In the genomic region with DNA sequence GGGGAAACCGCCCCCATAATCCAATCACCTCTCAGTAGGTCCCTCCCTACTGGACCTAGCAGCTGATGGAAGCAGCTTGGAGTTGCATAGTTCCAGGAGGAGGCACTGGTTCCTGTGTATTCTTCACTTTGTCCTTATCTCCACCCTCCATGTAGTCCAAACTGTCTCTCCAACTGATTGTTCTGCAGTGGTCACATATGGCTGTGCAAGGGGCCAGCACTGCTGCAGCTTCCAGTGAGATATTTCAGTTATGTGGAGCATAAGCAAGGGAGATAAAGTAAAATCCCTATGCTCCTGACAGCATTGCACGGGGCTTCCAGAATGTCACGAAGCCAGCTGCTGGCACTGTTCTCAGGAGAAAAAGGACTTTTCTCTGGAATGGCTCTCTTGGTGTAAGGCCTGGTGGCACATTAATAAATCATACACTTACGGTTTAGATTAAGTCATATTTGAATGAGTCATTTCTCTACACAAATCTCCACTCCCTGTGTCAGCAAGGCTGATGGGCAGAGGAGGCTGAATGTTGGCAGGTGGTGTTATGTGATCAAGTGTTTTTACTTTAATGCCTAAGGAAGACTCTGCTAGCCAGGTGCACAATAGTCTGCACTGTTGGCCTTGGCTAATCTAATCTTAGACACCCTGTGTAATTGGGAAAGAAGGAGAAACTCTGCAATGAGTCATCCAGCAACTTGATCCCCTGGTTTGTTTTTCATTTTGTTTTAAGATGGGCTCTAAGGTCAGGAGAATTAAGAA, we compare ENCODE assay signal across 10 cellular contexts.
A peak's percentile ranks its signal among the peaks of the same experiment; 100 is the strongest.
DNase-seq lines count a peak whose midpoint lies in the region; ATAC-seq and TF ChIP-seq lines count a peak whose summit lies in the region.
"Had no signal": no experiment of that assay in that cellular context is flagged by ENCODE, and none has a peak within 500 bp of the region (broad histone marks: within the 10 kb centered on the region; RNA-seq: fewer than 3 reads in every experiment).

No MANE protein-coding gene starts in this region.

- H3K4me2 ChIP-seq in HCT116 (ENCODE audit: low read length) = peak overlapping the region; percentile 58

- no peaks in the 10 kb centered on the region for H3K27me3 Mint-ChIP-seq in glutamatergic neuron (ENCODE audit: unreplicated experiment)
- peaks cover 0 to 5% (median 2%) of the 10 kb centered on the region in 3 donors for H3K27me3 Mint-ChIP-seq in immature natural killer cell (ENCODE audit: low read depth in 3 of 3)

- H3K9me2 ChIP-seq in HCT116 (ENCODE audit: insufficient read depth) = no peaks in the 10 kb centered on the region

- no peak overlapping the region; the same call in 1 of the 2 replicates for H3K9ac ChIP-seq in HCT116 (ENCODE audit: low read length)

- TF ChIP-seq RAD21 in HCT116 (IDR thresholded peaks at IDR 0.05; ENCODE audit: low read depth) = peak; percentile 21; the same call in 1 of the 2 replicates

- no peaks in the 10 kb centered on the region for H3K36me3 ChIP-seq in HCT116 (ENCODE audit: control insufficient read depth in 1 of 2, insufficient read depth in 2 of 2, low read length in 2 of 2)
- no peaks in the 10 kb centered on the region for H3K36me3 ChIP-seq in Panc1 (ENCODE audit: control insufficient read depth, insufficient read depth, low read length)

- DNase-seq in HCT116 (ENCODE audit: low read depth, low spot score) = peak; percentile 77
- peak; percentile 8 for DNase-seq in Panc1 (ENCODE audit: low read depth, low spot score)
- DNase-seq in fibroblast of peridontal ligament (ENCODE audit: extremely low read depth) = peak; percentile 2
- peak; percentile 15 for DNase-seq in pons (ENCODE audit: low spot score)
- DNase-seq in glutamatergic neuron = no peak
- no peak for DNase-seq in immature natural killer cell
- DNase-seq: stimulated activated CD4-positive, alpha-beta T cell treated with anti-CD3 and anti-CD28 coated beads, Interleukin-12 subunit alpha, Interleukin-12 subunit beta, amount 100 ng/mL, for 4 hours had no signal

- H3K79me2 ChIP-seq in HCT116 (ENCODE audit: insufficient read depth, low read length) = no peaks in the 10 kb centered on the region

- H3K4me1 ChIP-seq in HCT116 (ENCODE audit: control insufficient read depth in 1 of 2, insufficient read depth in 2 of 2, low read length in 2 of 2) (peaks cover 24 to 35% of the 10 kb centered on the region in 2 experiments), Panc1 (ENCODE audit: control insufficient read depth, insufficient read depth, low read length) (no peaks in the 10 kb centered on the region)

- TF ChIP-seq CTCF in HCT116 (IDR thresholded peaks at IDR 0.05 in 2 of 3, conservative IDR thresholded peaks at IDR 0.05 in 1 of 3; ENCODE audit: borderline replicate concordance in 1 of 3, insufficient read depth in 1 of 3, low read depth in 2 of 3, low read length in 2 of 3) = no peak
- no peak for TF ChIP-seq CTCF in Panc1 (IDR thresholded peaks at IDR 0.05)
- TF ChIP-seq CTCF in glutamatergic neuron (IDR thresholded peaks at IDR 0.05; ENCODE audit: partially characterized antibody, unreplicated experiment) = no peak

- H3K9me3 Mint-ChIP-seq in glutamatergic neuron (ENCODE audit: unreplicated experiment) (no peaks in the 10 kb centered on the region), immature natural killer cell (peaks cover 0 to 7% (median 0%) of the 10 kb centered on the region in 6 donors)

- H2AFZ ChIP-seq in HCT116 (ENCODE audit: low read depth, low read length, poor library complexity, severe bottlenecking) = peak overlapping the region; percentile 1

- no peak overlapping the region for H3K4me3 ChIP-seq in HCT116 (replicated peaks in 1 of 2; ENCODE audit: low read depth in 1 of 2, low read length in 2 of 2)
- no peak overlapping the region for H3K4me3 ChIP-seq in Panc1 (ENCODE audit: low read depth in 2 of 2, low read length in 2 of 2)
- H3K4me3 ChIP-seq: SK-N-MC had no signal

- intact Hi-C loops in HCT116 (cut with micrococcal nuclease) (no loop called here), Panc1 (cut with micrococcal nuclease; ENCODE audit: unreplicated experiment) (no loop called here)

- CTCF ChIA-PET in HCT116 (lab: Charles Lee) = no interaction called here
- CTCF ChIA-PET in Panc1 (lab: Charles Lee) = no interaction called here

- H3K27me3 ChIP-seq in HCT116 (ENCODE audit: insufficient read depth, low read length) (no peaks in the 10 kb centered on the region), Panc1 (ENCODE audit: control insufficient read depth, insufficient read depth, low read length) (peaks cover 10% of the 10 kb centered on the region)

- H3K9me3 ChIP-seq in HCT116 (ENCODE audit: control insufficient read depth in 1 of 2, insufficient read depth in 1 of 2, low read depth in 1 of 2, low read length in 2 of 2) (no peaks in the 10 kb centered on the region), Panc1 (ENCODE audit: control insufficient read depth, insufficient read depth, low read depth, low read length) (no peaks in the 10 kb centered on the region)

- H3K27ac ChIP-seq in HCT116 (ENCODE audit: low read depth, low read length) (peak overlapping the region; percentile 36), Panc1 (ENCODE audit: low read length) (no peak overlapping the region)
- H3K27ac ChIP-seq: SK-N-MC had no signal

- no TSS peak for BruUV-seq in HCT116 (replicated peaks; lab: Mats Ljungman, UMichigan)
- BruUV-seq in Panc1 (replicated peaks; lab: Mats Ljungman, UMichigan) = no TSS peak

- in situ Hi-C loops in Panc1 (cut with HindIII; ENCODE audit: low pct_unique_long_range_greater_than_20kb, low sequenced_read_pairs) = no loop called here

- RAD21 ChIA-PET in HCT116 (lab: Charles Lee; ENCODE audit: low non-redundant PET in 1 of 2, low total read pairs in 2 of 2, uncharacterized antibody in 2 of 2, unreplicated experiment in 2 of 2) = no interaction called here

- H3K4me1 Mint-ChIP-seq in glutamatergic neuron (ENCODE audit: low read depth, unreplicated experiment) = no peaks in the 10 kb centered on the region
- no peaks in the 10 kb centered on the region for H3K4me1 Mint-ChIP-seq in immature natural killer cell

- no peak for TF ChIP-seq POLR2A in HCT116 (IDR thresholded peaks at IDR 0.05; ENCODE audit: borderline replicate concordance, extremely low read depth, insufficient read depth, insufficient read length)

- H4K20me1 ChIP-seq in HCT116 (ENCODE audit: insufficient read depth) = no peaks in the 10 kb centered on the region

- ATAC-seq in HCT116 (peak; percentile 87), Panc1 (no peak), HG02981 (IDR thresholded peaks at IDR 0.05; ENCODE audit: unreplicated experiment) (no peak), GM18502 (IDR thresholded peaks at IDR 0.05; ENCODE audit: poor library complexity, unreplicated experiment) (no peak)

- H3K36me3 Mint-ChIP-seq in glutamatergic neuron (ENCODE audit: unreplicated experiment) = no peaks in the 10 kb centered on the region
- H3K36me3 Mint-ChIP-seq in immature natural killer cell = no peaks in the 10 kb centered on the region

- H3K4me3 Mint-ChIP-seq in glutamatergic neuron (ENCODE audit: unreplicated experiment) (no peak overlapping the region), immature natural killer cell (no peak overlapping the region)

- H3K27ac Mint-ChIP-seq in glutamatergic neuron (ENCODE audit: unreplicated experiment) (no peak overlapping the region), immature natural killer cell (no peak overlapping the region)

- POLR2A ChIA-PET in HCT116 (lab: Charles Lee) (no interaction called here), Panc1 (lab: Charles Lee) (no interaction called here)

TF ChIP-seq in HCT116, 20 proteins besides CTCF, POLR2A, EP300 and RAD21 (continues in another document):
- TF ChIP-seq SP1 (IDR thresholded peaks at IDR 0.05; ENCODE audit: low read depth) = peak; percentile 68
- TF ChIP-seq ZFX (IDR thresholded peaks at IDR 0.05) = no peak
- peak; percentile 25 for TF ChIP-seq TCF7L2 (IDR thresholded peaks at IDR 0.05; ENCODE audit: borderline replicate concordance, extremely low read depth, insufficient read depth, insufficient read length)
- TF ChIP-seq ZNF274 (IDR thresholded peaks at IDR 0.05; ENCODE audit: low read depth, low read length) = no peak
- TF ChIP-seq CBX3 (IDR thresholded peaks at IDR 0.05; ENCODE audit: low read depth) = peak; percentile 87; the same call in 1 of the 2 replicates
- peak; percentile 56; the same call in 1 of the 2 replicates for TF ChIP-seq MAX (IDR thresholded peaks at IDR 0.05)
- TF ChIP-seq YY1 (IDR thresholded peaks at IDR 0.05; ENCODE audit: extremely low read depth, insufficient replicate concordance, low read depth, low read length) = peak; percentile 12
- no peak for TF ChIP-seq POLR2AphosphoS5 (IDR thresholded peaks at IDR 0.05; ENCODE audit: low read depth, low read length)
- TF ChIP-seq, protein P1, sequence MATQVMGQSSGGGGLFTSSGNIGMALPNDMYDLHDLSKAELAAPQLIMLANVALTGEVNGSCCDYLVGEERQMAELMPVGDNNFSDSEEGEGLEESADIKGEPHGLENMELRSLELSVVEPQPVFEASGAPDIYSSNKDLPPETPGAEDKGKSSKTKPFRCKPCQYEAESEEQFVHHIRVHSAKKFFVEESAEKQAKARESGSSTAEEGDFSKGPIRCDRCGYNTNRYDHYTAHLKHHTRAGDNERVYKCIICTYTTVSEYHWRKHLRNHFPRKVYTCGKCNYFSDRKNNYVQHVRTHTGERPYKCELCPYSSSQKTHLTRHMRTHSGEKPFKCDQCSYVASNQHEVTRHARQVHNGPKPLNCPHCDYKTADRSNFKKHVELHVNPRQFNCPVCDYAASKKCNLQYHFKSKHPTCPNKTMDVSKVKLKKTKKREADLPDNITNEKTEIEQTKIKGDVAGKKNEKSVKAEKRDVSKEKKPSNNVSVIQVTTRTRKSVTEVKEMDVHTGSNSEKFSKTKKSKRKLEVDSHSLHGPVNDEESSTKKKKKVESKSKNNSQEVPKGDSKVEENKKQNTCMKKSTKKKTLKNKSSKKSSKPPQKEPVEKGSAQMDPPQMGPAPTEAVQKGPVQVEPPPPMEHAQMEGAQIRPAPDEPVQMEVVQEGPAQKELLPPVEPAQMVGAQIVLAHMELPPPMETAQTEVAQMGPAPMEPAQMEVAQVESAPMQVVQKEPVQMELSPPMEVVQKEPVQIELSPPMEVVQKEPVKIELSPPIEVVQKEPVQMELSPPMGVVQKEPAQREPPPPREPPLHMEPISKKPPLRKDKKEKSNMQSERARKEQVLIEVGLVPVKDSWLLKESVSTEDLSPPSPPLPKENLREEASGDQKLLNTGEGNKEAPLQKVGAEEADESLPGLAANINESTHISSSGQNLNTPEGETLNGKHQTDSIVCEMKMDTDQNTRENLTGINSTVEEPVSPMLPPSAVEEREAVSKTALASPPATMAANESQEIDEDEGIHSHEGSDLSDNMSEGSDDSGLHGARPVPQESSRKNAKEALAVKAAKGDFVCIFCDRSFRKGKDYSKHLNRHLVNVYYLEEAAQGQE (IDR thresholded peaks at IDR 0.05; ENCODE audit: low read depth) = no peak
- peak; percentile 42; the same call in 1 of the 2 replicates for TF ChIP-seq SRF (IDR thresholded peaks at IDR 0.05; ENCODE audit: low read depth)
- peak; percentile 86 for TF ChIP-seq FOSL1 (IDR thresholded peaks at IDR 0.05; ENCODE audit: low read depth)

Comparison
In these comparisons a context has a peak if more than half of its experiments do, and no peak if none do; other contexts are left out.
1. DNase-seq: peak in HCT116 (single experiment), Panc1 (single experiment), fibroblast of peridontal ligament (single experiment) and pons (single experiment); none in glutamatergic neuron (single experiment) and immature natural killer cell (0 of 3).